In the genomic region with DNA sequence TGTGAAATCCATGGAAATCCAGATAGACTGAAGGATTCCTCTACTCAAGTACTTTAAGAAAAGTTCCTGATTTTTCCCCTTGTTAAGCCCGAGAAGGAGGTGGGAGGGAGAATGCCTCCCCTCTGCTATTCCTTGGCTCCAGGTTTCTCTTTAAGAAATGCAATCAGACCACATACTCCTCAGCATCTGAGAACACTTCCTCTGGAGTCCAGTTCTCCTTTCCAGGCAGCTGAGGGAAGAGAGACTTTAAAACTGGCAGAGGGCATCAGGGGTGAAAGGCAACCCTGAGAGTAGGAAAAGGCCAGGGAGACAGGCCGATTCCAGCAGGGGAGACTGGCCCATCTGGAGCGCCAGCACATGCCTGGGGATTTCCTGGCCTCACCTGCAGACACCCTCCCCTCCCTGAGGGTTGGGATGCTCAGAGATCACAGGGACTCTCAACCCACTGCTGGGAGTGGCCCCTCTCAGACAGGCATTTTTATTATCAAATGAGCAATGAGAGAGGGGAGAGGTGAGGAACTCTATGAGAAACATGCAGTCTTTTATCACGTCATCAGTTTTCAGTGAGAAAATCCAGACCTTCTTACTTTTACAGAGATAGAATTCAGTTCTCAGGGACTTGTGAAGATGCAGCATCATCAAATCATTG, we compare ENCODE assay signal across 13 cellular contexts. TPM values are rescaled to one million over a fixed set of nuclear protein-coding genes. Genes with fewer than 3 reads are reported as not detected.
A peak's percentile ranks its signal among the peaks of the same experiment; 100 is the strongest.
DNase-seq lines count a peak whose midpoint lies in the region; ATAC-seq and TF ChIP-seq lines count a peak whose summit lies in the region.
"Had no signal": no experiment of that assay in that cellular context is flagged by ENCODE, and none has a peak within 500 bp of the region (broad histone marks: within the 10 kb centered on the region; RNA-seq: fewer than 3 reads in every experiment).

No MANE protein-coding gene starts in this region.

- no peaks in the 10 kb centered on the region for H3K27me3 ChIP-seq in right cardiac atrium (ENCODE audit: control insufficient read depth, insufficient read depth)

- peak overlapping the region; percentile 82 for H3K27ac Mint-ChIP-seq in MCF 10A (ENCODE audit: low read depth, unreplicated experiment)
- H3K27ac Mint-ChIP-seq: activated CD4-positive, alpha-beta T cell treated with anti-CD3 and anti-CD28 coated beads for 36 hours had no signal

- H3K27me3 Mint-ChIP-seq in MCF 10A (ENCODE audit: insufficient read depth, unreplicated experiment) = no peaks in the 10 kb centered on the region
- H3K27me3 Mint-ChIP-seq: activated CD4-positive, alpha-beta T cell treated with anti-CD3 and anti-CD28 coated beads for 36 hours had no signal

- peak in 1 of 3 donors; percentile 40 for DNase-seq in right cardiac atrium
- DNase-seq in cardiac septum (ENCODE audit: low spot score) = no peak
- DNase-seq in MCF 10A (ENCODE audit: unreplicated experiment) = peak; percentile 37
- DNase-seq in NOMO-1 treated with DMSO at 0.1 percent for 48 hours (lab: John Stamatoyannopoulos, UW; ENCODE audit: unreplicated experiment) = no peak
- DNase-seq: activated CD4-positive, alpha-beta T cell treated with anti-CD3 and anti-CD28 coated beads for 36 hours; KBM-7; NCI-H1694; NK-92 treated with Interleukin-12 subunit alpha and Interleukin-12 subunit beta, amount 100 ng/mL, for 24 hours had no signal

- H3K9me3 ChIP-seq in right cardiac atrium (ENCODE audit: control insufficient read depth, low read length) (no peaks in the 10 kb centered on the region), mesodermal cell (ENCODE audit: control insufficient read depth, low read length) (no peaks in the 10 kb centered on the region)
- H3K9me3 ChIP-seq: thoracic aorta had no signal

- intact Hi-C loops in right cardiac atrium (cut with DNase I) = loop anchor here in 2 of 4 donors (5.0 kb wide), 3 partner anchors 42 to 92 kb away; a partner anchor contains a TSS
- intact Hi-C loops in cardiac septum (cut with DNase I) = no loop called here
- intact Hi-C loops in MCF 10A (cut with micrococcal nuclease) = no loop called here

- H3K36me3 ChIP-seq in mesodermal cell (ENCODE audit: control insufficient read depth, insufficient read depth, low read length) = peaks cover 6% of the 10 kb centered on the region
- H3K36me3 ChIP-seq: thoracic aorta had no signal

- TF ChIP-seq CTCF in MCF 10A (IDR thresholded peaks at IDR 0.05; ENCODE audit: unreplicated experiment) = no peak

- no TSS peak for BruUV-seq in MCF 10A (replicated peaks; lab: Mats Ljungman, UMichigan)

- ATAC-seq in right cardiac atrium (no peak), GM18520 (IDR thresholded peaks at IDR 0.05; ENCODE audit: unreplicated experiment) (no peak), HG03571 (IDR thresholded peaks at IDR 0.05; ENCODE audit: unreplicated experiment) (no peak), GM18870 (IDR thresholded peaks at IDR 0.05; ENCODE audit: unreplicated experiment) (no peak)
- ATAC-seq: activated CD4-positive, alpha-beta T cell treated with anti-CD3 and anti-CD28 coated beads for 36 hours had no signal

- CTCF ChIA-PET in MCF 10A (lab: Yijun Ruan, JAX) = interaction anchor here (0.6 to 1.9 kb wide), 6 partner anchors 16 to 277 kb away, joined by 3 to 4 read pairs (median 3); no protein-coding TSS in a partner anchor

- H3K4me1 ChIP-seq in right cardiac atrium (ENCODE audit: control insufficient read depth, insufficient read depth, low read length) = peaks cover 12% of the 10 kb centered on the region
- H3K4me1 ChIP-seq in mesodermal cell (ENCODE audit: control insufficient read depth, insufficient read depth, low read length, poor library complexity, severe bottlenecking) = peaks cover 40% of the 10 kb centered on the region

- no peaks in the 10 kb centered on the region for H3K9me3 Mint-ChIP-seq in MCF 10A (ENCODE audit: unreplicated experiment)

- H3K27ac ChIP-seq in right cardiac atrium (ENCODE audit: low read length) (peak overlapping the region; percentile 34), mesodermal cell (ENCODE audit: low read depth, low read length, severe bottlenecking) (peak overlapping the region; percentile 96)

- POLR2A ChIA-PET in MCF 10A (lab: Yijun Ruan, JAX) = interaction anchor here (0.9 to 17.4 kb wide), 4 partner anchors 18 to 95 kb away, joined by 3 to 364 read pairs (median 129); a partner anchor contains a TSS

- WGBS in right cardiac atrium = 66% methylated on average over 4 of the region's 4 CpGs
- 89 to 100% methylated on average over 1 of the region's 4 CpGs for WGBS in mesodermal cell (ENCODE audit: insufficient coverage in 2 of 2), 2 experiments

- H3K4me3 ChIP-seq in right cardiac atrium (ENCODE audit: low read length) (no peak overlapping the region), mesodermal cell (ENCODE audit: extremely low read depth, insufficient read depth, low read length, poor library complexity, severe bottlenecking) (no peak overlapping the region)
- H3K4me3 ChIP-seq: thoracic aorta had no signal

- H3K4me3 Mint-ChIP-seq in MCF 10A (ENCODE audit: unreplicated experiment) = no peak overlapping the region
- H3K4me3 Mint-ChIP-seq: activated CD4-positive, alpha-beta T cell treated with anti-CD3 and anti-CD28 coated beads for 36 hours had no signal

- peaks cover 10% of the 10 kb centered on the region for H3K36me3 Mint-ChIP-seq in MCF 10A (ENCODE audit: insufficient read depth, unreplicated experiment)

- H3K4me1 Mint-ChIP-seq in MCF 10A (ENCODE audit: insufficient read depth, unreplicated experiment) = peaks cover 33% of the 10 kb centered on the region

RNA-seq across cellular contexts. Expression of a gene that starts 1.9 kb away (rescaled TPM):
- total RNA-seq in right cardiac atrium (100 to 1,000 TPM; 134 to 401 (median 261) TPM), cardiac septum (118 TPM), MCF 10A (2022) (193 and 230 TPM in 2 replicates)
- 33.8 TPM for polyA plus RNA-seq in right cardiac atrium
- polyA plus RNA-seq in mesodermal cell (2013, experiment 1 of 2) = 257 TPM
- 183 TPM for polyA plus RNA-seq in mesodermal cell (2013, experiment 2 of 2)
